In genomic region chr10:29471483-29471859, GRCh38 we compare ENCODE assay signal across 11 cellular contexts.
DNase-seq lines count a peak whose midpoint lies in the region; ATAC-seq and TF ChIP-seq lines count a peak whose summit lies in the region.
"Had no signal": no experiment of that assay in that cellular context is flagged by ENCODE, and none has a peak within 500 bp of the region (broad histone marks: within the 10 kb centered on the region; RNA-seq: fewer than 3 reads in every experiment).

No MANE protein-coding gene starts in this region.

- POLR2A ChIA-PET in MCF 10A (lab: Yijun Ruan, JAX) = no interaction called here

- BruUV-seq in MCF 10A (replicated peaks; lab: Mats Ljungman, UMichigan) = no TSS peak

- intact Hi-C loops in MCF 10A (cut with micrococcal nuclease) = no loop called here

- H2AFZ ChIP-seq in Loucy (ENCODE audit: low read length) (no peak overlapping the region), Karpas-422 (ENCODE audit: low read length) (no peak overlapping the region)

- H3K27me3 ChIP-seq in Loucy (ENCODE audit: insufficient read depth, low read length, poor library complexity, severe bottlenecking) (no peaks in the 10 kb centered on the region), Karpas-422 (ENCODE audit: low read length) (no peaks in the 10 kb centered on the region)

- CTCF ChIA-PET in MCF 10A (lab: Yijun Ruan, JAX) = interaction anchor here (1.5 kb wide), 1 partner anchor 26 kb away, joined by 4 read pairs; no protein-coding TSS in a partner anchor

- no peak overlapping the region for H3K27ac Mint-ChIP-seq in MCF 10A (ENCODE audit: low read depth, unreplicated experiment)

- H3K79me2 ChIP-seq in Loucy (ENCODE audit: insufficient read depth, low read length) = no peaks in the 10 kb centered on the region
- no peaks in the 10 kb centered on the region for H3K79me2 ChIP-seq in Karpas-422 (ENCODE audit: low read length)

- peaks cover 4% of the 10 kb centered on the region; the same call in 1 of the 2 replicates for H3K36me3 ChIP-seq in Loucy (ENCODE audit: insufficient read depth, low read length)
- H3K36me3 ChIP-seq in Karpas-422 (ENCODE audit: insufficient read depth, low read length) = no peaks in the 10 kb centered on the region

- no peak for TF ChIP-seq CTCF in Loucy (conservative IDR thresholded peaks at IDR 0.05; ENCODE audit: low read length)
- TF ChIP-seq CTCF in MCF 10A (IDR thresholded peaks at IDR 0.05; ENCODE audit: unreplicated experiment) = no peak

- peaks cover 17% of the 10 kb centered on the region for H3K4me1 ChIP-seq in Loucy (ENCODE audit: insufficient read depth, low read length, poor library complexity, severe bottlenecking)
- no peaks in the 10 kb centered on the region for H3K4me1 ChIP-seq in Karpas-422 (ENCODE audit: low read length)

- H3K4me1 Mint-ChIP-seq in MCF 10A (ENCODE audit: insufficient read depth, unreplicated experiment) = peaks cover 15% of the 10 kb centered on the region

- H4K20me1 ChIP-seq in Loucy (ENCODE audit: insufficient read depth, low read length, poor library complexity, severe bottlenecking) (no peaks in the 10 kb centered on the region), Karpas-422 (ENCODE audit: insufficient read depth, low read depth, low read length) (no peaks in the 10 kb centered on the region)

- H3K4me3 ChIP-seq in Loucy (ENCODE audit: low read length, poor library complexity, severe bottlenecking) (no peak overlapping the region), Karpas-422 (ENCODE audit: low read length) (no peak overlapping the region)

- H3F3A ChIP-seq in Loucy (ENCODE audit: low read depth) = no peaks in the 10 kb centered on the region

- no peak overlapping the region for H3K27ac ChIP-seq in Karpas-422 (ENCODE audit: low read length)

- no peak overlapping the region for H3K4me3 Mint-ChIP-seq in MCF 10A (ENCODE audit: unreplicated experiment)

- H3K9me3 Mint-ChIP-seq in MCF 10A (ENCODE audit: unreplicated experiment) = no peaks in the 10 kb centered on the region

- peak overlapping the region; percentile 15 for H3K4me2 ChIP-seq in Loucy (ENCODE audit: low read depth, low read length, poor library complexity, severe bottlenecking)
- no peak overlapping the region for H3K4me2 ChIP-seq in Karpas-422 (ENCODE audit: low read depth, low read length, poor library complexity, severe bottlenecking)

- H3K36me3 Mint-ChIP-seq in MCF 10A (ENCODE audit: insufficient read depth, unreplicated experiment) = peaks cover 78% of the 10 kb centered on the region

- H3K9ac ChIP-seq in Loucy (ENCODE audit: low read depth, low read length, poor library complexity, severe bottlenecking) = peak overlapping the region; percentile 19
- no peak overlapping the region for H3K9ac ChIP-seq in Karpas-422 (ENCODE audit: low read length)

- no peaks in the 10 kb centered on the region for H3K9me3 ChIP-seq in Loucy (ENCODE audit: insufficient read depth, low read depth, low read length)
- H3K9me3 ChIP-seq in Karpas-422 (ENCODE audit: low read length) = no peaks in the 10 kb centered on the region

- peak; percentile 76 for DNase-seq in AG20443 (ENCODE audit: low spot score)
- peak; percentile 47 for DNase-seq in MCF 10A (ENCODE audit: unreplicated experiment)
- peak; percentile 42 for DNase-seq in myocyte (ENCODE audit: low read depth)
- DNase-seq in Karpas-422 = no peak
- DNase-seq in SIG-M5 treated with dmso at 0.1 percent for 504 hours (lab: John Stamatoyannopoulos, UW; ENCODE audit: unreplicated experiment) = no peak
- no peak for DNase-seq in GF-D8 (lab: John Stamatoyannopoulos, UW)
- DNase-seq: activated naive CD4-positive, alpha-beta T cell; kidney; stimulated activated CD4-positive, alpha-beta T cell treated with anti-CD3 and anti-CD28 coated beads, Interleukin-2, amount 100 ng/mL, for 24 hours had no signal

- H3K9me2 ChIP-seq in Loucy (replicated peaks; ENCODE audit: low read depth, low read length) (no peaks in the 10 kb centered on the region), Karpas-422 (replicated peaks; ENCODE audit: insufficient read depth, low read length) (no peaks in the 10 kb centered on the region)

- no peak for ATAC-seq in HG03045 (IDR thresholded peaks at IDR 0.05; ENCODE audit: unreplicated experiment)

- no peaks in the 10 kb centered on the region for H3K27me3 Mint-ChIP-seq in MCF 10A (ENCODE audit: insufficient read depth, unreplicated experiment)

Comparison
In these comparisons a context has a peak if more than half of its experiments do, and no peak if none do; other contexts are left out.
1. DNase-seq: peak in AG20443 (single experiment), MCF 10A (single experiment) and myocyte (single experiment); none in Karpas-422 (single experiment), SIG-M5 treated with dmso at 0.1 percent for 504 hours (single experiment) and GF-D8 (single experiment).